8 cellular contexts compared by ENCODE assay signal in the genomic region with DNA sequence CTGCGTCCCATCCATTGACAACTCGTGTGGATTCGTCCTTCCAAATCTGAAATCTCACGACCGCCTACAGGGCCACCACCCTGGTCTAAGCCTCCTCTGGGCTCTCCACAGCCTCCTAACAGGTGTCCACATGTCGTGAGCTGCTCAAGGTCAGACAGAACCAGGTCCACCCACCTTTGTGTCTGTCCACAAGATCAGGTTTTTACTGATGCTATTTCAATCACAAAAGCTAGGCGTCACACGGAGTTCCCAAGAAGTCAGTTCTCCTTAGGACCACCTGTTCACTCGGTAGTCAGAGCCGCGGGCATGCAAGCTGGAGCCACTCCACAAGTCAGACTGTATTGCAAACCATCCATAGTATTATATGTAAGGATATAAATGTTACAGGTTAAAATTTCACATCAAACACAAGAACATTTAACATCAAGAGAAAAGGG. TPM values are rescaled to one million over a fixed set of nuclear protein-coding genes. Genes with fewer than 3 reads are reported as not detected.
DNase-seq lines count a peak whose midpoint lies in the region; ATAC-seq, FAIRE-seq and TF ChIP-seq lines count a peak whose summit lies in the region.

No MANE protein-coding gene starts in this region.

- no peaks in the 10 kb centered on the region for H3K79me1 ChIP-seq in H1 (ENCODE audit: low read depth, low read length)

- peaks cover 24% of the 10 kb centered on the region for H3K4me1 ChIP-seq in CD8-positive, alpha-beta memory T cell (ENCODE audit: insufficient read depth, low read length)
- H3K4me1 ChIP-seq in OCI-LY1 (ENCODE audit: insufficient read depth, low read length, severe bottlenecking), result peaks cover 31% of the 10 kb centered on the region
- H3K4me1 ChIP-seq in H1 (replicated peaks in 1 of 4; ENCODE audit: control insufficient read depth in 3 of 4, insufficient read depth in 4 of 4, low read length in 3 of 4), result peaks cover 0 to 4% (median 4%) of the 10 kb centered on the region in 4 experiments; a peak in 4 of 7 replicates
- H3K4me1 ChIP-seq in pancreas, result peaks cover 4 to 5% (median 5%) of the 10 kb centered on the region in 3 donors

- TF ChIP-seq CTCF in OCI-LY1 (IDR thresholded peaks at IDR 0.05; ENCODE audit: low read length) (no peak), H1 (IDR thresholded peaks at IDR 0.05; ENCODE audit: control extremely low read depth in 1 of 3, insufficient read depth in 1 of 3, low read depth in 1 of 3, low read length in 3 of 3) (no peak), pancreas (IDR thresholded peaks at IDR 0.05) (no peak)

- H4K5ac ChIP-seq in H1 (ENCODE audit: insufficient read length, low read depth, low read length), result peak overlapping the region; percentile 81

- H3F3A ChIP-seq in OCI-LY1 (ENCODE audit: insufficient read depth, low read length), result no peaks in the 10 kb centered on the region

- no peaks in the 10 kb centered on the region for H3K9me2 ChIP-seq in OCI-LY1 (ENCODE audit: low read depth, low read length)

- H3K79me2 ChIP-seq in OCI-LY1 (ENCODE audit: insufficient read depth, low read length) (no peaks in the 10 kb centered on the region), H1 (ENCODE audit: control insufficient read depth in 1 of 2, insufficient read depth in 2 of 2, low read length in 2 of 2) (no peaks in the 10 kb centered on the region)

- intact Hi-C loops in pancreas (cut with DNase I), result no loop called here

- peak in 3 of 4 donors; percentile 2 to 8 (median 4) for ATAC-seq in pancreas
- ATAC-seq in HG02938 (IDR thresholded peaks at IDR 0.05; ENCODE audit: unreplicated experiment), result no peak
- no peak for ATAC-seq in HG03378 (IDR thresholded peaks at IDR 0.05; ENCODE audit: unreplicated experiment)

- no peak overlapping the region for H2BK120ac ChIP-seq in H1 (replicated peaks; ENCODE audit: low read depth, low read length)

- peaks cover 19 to 38% (median 33%) of the 10 kb centered on the region in 3 donors for H3K4me1 Mint-ChIP-seq in CD8-positive, alpha-beta memory T cell

- H3K27ac ChIP-seq in CD8-positive, alpha-beta memory T cell (ENCODE audit: low read depth, low read length), result no peak overlapping the region
- H3K27ac ChIP-seq in OCI-LY1 (ENCODE audit: low read depth, low read length, poor library complexity, severe bottlenecking), result no peak overlapping the region
- no peak overlapping the region for H3K27ac ChIP-seq in H1 (ENCODE audit: low read depth, low read length)
- H3K27ac ChIP-seq in pancreas, result peak overlapping the region in 1 of 4 donors; percentile 54

- peak overlapping the region; percentile 1; the same call in 1 of the 2 replicates for H3K18ac ChIP-seq in H1 (ENCODE audit: extremely low read depth, low read length)

- H4K20me1 ChIP-seq in OCI-LY1 (ENCODE audit: insufficient read depth, low read length) (no peaks in the 10 kb centered on the region), H1 (replicated peaks in 1 of 2; ENCODE audit: control insufficient read depth in 1 of 2, insufficient read depth in 2 of 2, low read length in 2 of 2) (no peaks in the 10 kb centered on the region)

- peaks cover 7 to 12% of the 10 kb centered on the region in 2 donors for H3K27me3 Mint-ChIP-seq in CD8-positive, alpha-beta memory T cell

- no peak overlapping the region for H2BK5ac ChIP-seq in H1 (ENCODE audit: low read depth, low read length)

- CTCF ChIA-PET in CD8-positive, alpha-beta memory T cell (lab: Charles Lee), result interaction anchor here (0.6 to 2.9 kb wide), 27 partner anchors 8 to 280 kb away, joined by 3 to 26 read pairs (median 5); a partner anchor contains a TSS
- CTCF ChIA-PET in H1 (lab: Charles Lee; ENCODE audit: partially characterized antibody), result interaction anchor here (0.5 to 5.6 kb wide), 23 partner anchors 8 to 277 kb away, joined by 3 to 33 read pairs (median 5); a partner anchor contains a TSS

- H3K9me3 ChIP-seq in CD8-positive, alpha-beta memory T cell (ENCODE audit: low read length), result no peaks in the 10 kb centered on the region
- no peaks in the 10 kb centered on the region for H3K9me3 ChIP-seq in OCI-LY1 (ENCODE audit: low read length)
- no peaks in the 10 kb centered on the region for H3K9me3 ChIP-seq in H1 (ENCODE audit: insufficient read depth in 2 of 2, low read depth in 1 of 2, low read length in 1 of 2)
- no peaks in the 10 kb centered on the region for H3K9me3 ChIP-seq in pancreas

- TF ChIP-seq EP300 in H1 (IDR thresholded peaks at IDR 0.05; ENCODE audit: borderline replicate concordance in 1 of 2, low read depth in 2 of 2, low read length in 2 of 2), result no peak

- H3K36me3 Mint-ChIP-seq in CD8-positive, alpha-beta memory T cell, result peaks cover 0 to 4% (median 0%) of the 10 kb centered on the region in 3 donors

- no peak for DNase-seq in CD8-positive, alpha-beta memory T cell
- DNase-seq in H1 (ENCODE audit: low read depth in 1 of 2, low spot score in 2 of 2) (no peak), pancreas (no peak), NCI-H526 (lab: John Stamatoyannopoulos, UW) (no peak), DMS153 treated with DMSO at 0.1 percent for 48 hours (lab: John Stamatoyannopoulos, UW; ENCODE audit: unreplicated experiment) (no peak)

- no peak for FAIRE-seq in H1 (lab: Jason Lieb, UNC)
- no peak for FAIRE-seq in pancreas (lab: Jason Lieb, UNC)

- H3K4me3 ChIP-seq in CD8-positive, alpha-beta memory T cell (ENCODE audit: low read length), result peak overlapping the region; percentile 62
- no peak overlapping the region for H3K4me3 ChIP-seq in OCI-LY1 (ENCODE audit: low read depth, low read length, poor library complexity, severe bottlenecking)
- peak overlapping the region in 1 of 4 experiments; percentile 74; a peak in 1 of 8 replicates for H3K4me3 ChIP-seq in H1 (ENCODE audit: extremely low read depth in 1 of 4, insufficient read depth in 2 of 4, low read depth in 3 of 4, low read length in 4 of 4)
- peak overlapping the region in 2 of 4 donors; percentile 77 for H3K4me3 ChIP-seq in pancreas

- no peak for TF ChIP-seq RAD21 in H1 (IDR thresholded peaks at IDR 0.05 in 1 of 2, conservative IDR thresholded peaks at IDR 0.05 in 1 of 2; ENCODE audit: low read depth in 2 of 2, low read length in 2 of 2)

- H2BK20ac ChIP-seq in H1 (ENCODE audit: low read length), result no peak overlapping the region

- H3K4me2 ChIP-seq in OCI-LY1 (ENCODE audit: low read length) (peak overlapping the region; percentile 58), H1 (ENCODE audit: insufficient read depth in 1 of 2, low read depth in 2 of 2, low read length in 2 of 2) (peak overlapping the region; percentile 36 to 73)

- POLR2A ChIA-PET in CD8-positive, alpha-beta memory T cell (lab: Charles Lee), result interaction anchor here (0.5 to 1.6 kb wide), 6 partner anchors 8 to 300 kb away, joined by 3 to 9 read pairs (median 4); no protein-coding TSS in a partner anchor
- POLR2A ChIA-PET in H1 (lab: Charles Lee; ENCODE audit: partially characterized antibody), result interaction anchor here (0.8 to 2.9 kb wide), 17 partner anchors 8 to 171 kb away, joined by 3 to 19 read pairs (median 5); a partner anchor contains a TSS

- H3K27ac Mint-ChIP-seq in CD8-positive, alpha-beta memory T cell, result peak overlapping the region; percentile 56 to 97 (median 92)

- peak overlapping the region; percentile 44 for H4K91ac ChIP-seq in H1 (replicated peaks; ENCODE audit: insufficient read length, low read length)

- H3K23ac ChIP-seq in H1 (ENCODE audit: insufficient read length), result no peak overlapping the region

- no peak overlapping the region for H3K56ac ChIP-seq in H1 (replicated peaks; ENCODE audit: insufficient read length, low read depth, low read length)

- peak overlapping the region; percentile 83 to 90 (median 88) for H3K4me3 Mint-ChIP-seq in CD8-positive, alpha-beta memory T cell

- H3K23me2 ChIP-seq in H1 (ENCODE audit: low read depth, low read length), result peaks cover 5% of the 10 kb centered on the region; the same call in 1 of the 2 replicates

- no peaks in the 10 kb centered on the region for H3K27me3 ChIP-seq in CD8-positive, alpha-beta memory T cell (ENCODE audit: insufficient read depth, low read length, poor library complexity, severe bottlenecking)
- H3K27me3 ChIP-seq in OCI-LY1 (ENCODE audit: insufficient read depth, low read length), result no peaks in the 10 kb centered on the region; the same call in 1 of the 2 replicates
- H3K27me3 ChIP-seq in H1 (replicated peaks in 1 of 4; ENCODE audit: control insufficient read depth in 3 of 4, extremely low read depth in 1 of 4, insufficient read depth in 3 of 4, low read length in 3 of 4), result peaks cover 3 to 22% (median 17%) of the 10 kb centered on the region in 4 experiments
- no peaks in the 10 kb centered on the region for H3K27me3 ChIP-seq in pancreas

- H4K8ac ChIP-seq in H1 (ENCODE audit: extremely low read depth, insufficient read depth, low read length), result peak overlapping the region; percentile 87

- no peak overlapping the region; the same call in 1 of the 2 replicates for H2BK15ac ChIP-seq in H1 (ENCODE audit: low read length)

- 0 out of 2 replicates have a peak overlapping the region, but pooled peaks have one; percentile 90 for H2BK12ac ChIP-seq in H1 (ENCODE audit: low read depth, low read length)

- no peak overlapping the region for H3K14ac ChIP-seq in H1 (ENCODE audit: insufficient read length)

- peak overlapping the region; percentile 65 for H3K4ac ChIP-seq in H1 (replicated peaks; ENCODE audit: insufficient read length, low read depth, low read length)

- no peaks in the 10 kb centered on the region for H3K9me3 Mint-ChIP-seq in CD8-positive, alpha-beta memory T cell

- no peaks in the 10 kb centered on the region for H3K36me3 ChIP-seq in CD8-positive, alpha-beta memory T cell (ENCODE audit: insufficient read depth, low read length)
- H3K36me3 ChIP-seq in OCI-LY1 (ENCODE audit: insufficient read depth, low read length), result peaks cover 15% of the 10 kb centered on the region
- H3K36me3 ChIP-seq in H1 (ENCODE audit: control insufficient read depth in 2 of 4, insufficient read depth in 4 of 4, low read length in 3 of 4), result no peaks in the 10 kb centered on the region
- no peaks in the 10 kb centered on the region for H3K36me3 ChIP-seq in pancreas

- 0 out of 2 replicates have a peak overlapping the region, but pooled peaks have one; percentile 65 for H2AK5ac ChIP-seq in H1 (ENCODE audit: low read depth, low read length)

- WGBS in H1 (ENCODE audit: extremely low coverage in 1 of 2, insufficient coverage in 1 of 2, insufficient read length in 1 of 2, insufficient replicate concordance in 2 of 2, low coverage in 1 of 2, low lambda C conversion rate in 2 of 2, missing lambda C conversion rate in 1 of 2), 2 experiments, result 73% methylated on average over 11 of the region's 11 CpGs; no CpG with 5 or more reads in 1 of the 2 experiments
- 70% methylated on average over 11 of the region's 11 CpGs for WGBS in pancreas, 2 donors

- H3K9ac ChIP-seq in OCI-LY1 (ENCODE audit: low read length), result no peak overlapping the region; the same call in 1 of the 2 replicates
- no peak overlapping the region; a peak in 2 of 7 replicates for H3K9ac ChIP-seq in H1 (replicated peaks in 1 of 4; ENCODE audit: extremely low read depth in 1 of 4, low read depth in 3 of 4, low read length in 3 of 4)

- TF ChIP-seq POLR2A in H1 (IDR thresholded peaks at IDR 0.05; ENCODE audit: control extremely low read depth in 1 of 2, low read depth in 2 of 2, low read length in 2 of 2), result no peak

- no peak overlapping the region for H2AFZ ChIP-seq in OCI-LY1 (ENCODE audit: low read length)
- peak overlapping the region; percentile 100 for H2AFZ ChIP-seq in H1 (ENCODE audit: low read length)

RNA-seq across cellular contexts. Expression of a gene that starts 0.5 kb away (rescaled TPM):
- total RNA-seq in CD8-positive, alpha-beta memory T cell, result 10 to 100 TPM; 68.2 to 68.3 TPM
- 80.0 TPM for polyA plus RNA-seq in CD8-positive, alpha-beta memory T cell
- 33.9 and 37.2 TPM in 2 replicates for total RNA-seq in H1 (2021; fragmentation: NEBNext Ultra II Directional; extraction: Animal tissue kit (Norgen Biotek cat#: 25700))
- 134 and 168 TPM in 2 replicates for polyA plus RNA-seq in H1 (2011; rRNA removed)
- polyA plus RNA-seq in H1 (2011; cell fraction: cytosol; rRNA removed), result 125 TPM
- polyA plus RNA-seq in H1 (2011; cell fraction: nucleus; rRNA removed), result 70.6 TPM
- 48.8 to 75.5 TPM (median 71.2 TPM) in 4 replicates for polyA plus RNA-seq in H1 (2012, experiment 1 of 2)
- 54.9 TPM for polyA plus RNA-seq in H1 (2012, experiment 2 of 2)
- polyA plus RNA-seq in H1 (2013, experiment 1 of 2), result 53.9 TPM
- 54.5 TPM for polyA plus RNA-seq in H1 (2013, experiment 2 of 2)
- 7.8 and 8.3 TPM in 2 replicates for polyA minus RNA-seq in H1 (2011; rRNA and poly(A)+ RNA removed)
- 11.4 TPM for polyA minus RNA-seq in H1 (2011; cell fraction: cytosol; rRNA and poly(A)+ RNA removed)
- polyA minus RNA-seq in H1 (2011; cell fraction: nucleus; rRNA and poly(A)+ RNA removed), result 24.6 TPM
- total RNA-seq in pancreas, result 10 to 100 TPM; 19.9 to 45.1 (median 38.4) TPM
- polyA plus RNA-seq in pancreas, result 10 to 100 TPM; 56.0 to 73.3 TPM

RNA-seq across cellular contexts. Expression of a gene that starts 13.5 kb away (rescaled TPM):
- 1 to 10 TPM; 1.1 to 1.2 TPM for total RNA-seq in CD8-positive, alpha-beta memory T cell
- not detected for polyA plus RNA-seq in CD8-positive, alpha-beta memory T cell
- 1.5 and 1.6 TPM in 2 replicates for total RNA-seq in H1 (2021; fragmentation: NEBNext Ultra II Directional; extraction: Animal tissue kit (Norgen Biotek cat#: 25700))
- 0.53 and 0.63 TPM in 2 replicates for polyA plus RNA-seq in H1 (2011; rRNA removed)
- 0.70 TPM for polyA plus RNA-seq in H1 (2011; cell fraction: cytosol; rRNA removed)
- 1.9 TPM for polyA plus RNA-seq in H1 (2011; cell fraction: nucleus; rRNA removed)
- 0.68 to 1.1 TPM (median 0.97 TPM) in 4 replicates for polyA plus RNA-seq in H1 (2012, experiment 1 of 2)
- 0.50 TPM for polyA plus RNA-seq in H1 (2012, experiment 2 of 2)
- 0.26 TPM for polyA plus RNA-seq in H1 (2013, experiment 1 of 2)
- 0.22 TPM for polyA plus RNA-seq in H1 (2013, experiment 2 of 2)
- 0.60 and 0.76 TPM in 2 replicates for polyA minus RNA-seq in H1 (2011; rRNA and poly(A)+ RNA removed)
- 0.66 TPM for polyA minus RNA-seq in H1 (2011; cell fraction: cytosol; rRNA and poly(A)+ RNA removed)
- 1.1 TPM for polyA minus RNA-seq in H1 (2011; cell fraction: nucleus; rRNA and poly(A)+ RNA removed)
- total RNA-seq in pancreas, result under 1 TPM; 0.08 to 0.19 (median 0.14) TPM
- polyA plus RNA-seq in pancreas, result under 1 TPM; 0.45 to 0.57 TPM

RNA-seq across cellular contexts. Expression of a gene that starts 47.8 kb away (rescaled TPM):
- total RNA-seq in CD8-positive, alpha-beta memory T cell, result 10 to 100 TPM; 35.3 to 38.3 TPM
- 9.0 TPM for polyA plus RNA-seq in CD8-positive, alpha-beta memory T cell
- 9.8 and 10.5 TPM in 2 replicates for total RNA-seq in H1 (2021; fragmentation: NEBNext Ultra II Directional; extraction: Animal tissue kit (Norgen Biotek cat#: 25700))
- 7.7 and 10.2 TPM in 2 replicates for polyA plus RNA-seq in H1 (2011; rRNA removed)
- 8.3 TPM for polyA plus RNA-seq in H1 (2011; cell fraction: cytosol; rRNA removed)
- 43.8 TPM for polyA plus RNA-seq in H1 (2011; cell fraction: nucleus; rRNA removed)
- 7.7 to 17.5 TPM (median 14.2 TPM) in 4 replicates for polyA plus RNA-seq in H1 (2012, experiment 1 of 2)
- 4.2 TPM for polyA plus RNA-seq in H1 (2012, experiment 2 of 2)
- 4.2 TPM for polyA plus RNA-seq in H1 (2013, experiment 1 of 2)
- polyA plus RNA-seq in H1 (2013, experiment 2 of 2), result 4.8 TPM
- 11.3 and 13.2 TPM in 2 replicates for polyA minus RNA-seq in H1 (2011; rRNA and poly(A)+ RNA removed)
- polyA minus RNA-seq in H1 (2011; cell fraction: cytosol; rRNA and poly(A)+ RNA removed), result 5.1 TPM
- 13.7 TPM for polyA minus RNA-seq in H1 (2011; cell fraction: nucleus; rRNA and poly(A)+ RNA removed)
- total RNA-seq in pancreas, result 10 to 100 TPM; 11.3 to 26.7 (median 13.8) TPM
- 10 to 100 TPM; 86.6 to 99.3 TPM for polyA plus RNA-seq in pancreas

RNA-seq across cellular contexts. Expression of a gene that starts 58.8 kb away (rescaled TPM):
- 10 to 100 TPM; 55.1 to 57.4 TPM for total RNA-seq in CD8-positive, alpha-beta memory T cell
- 8.0 TPM for polyA plus RNA-seq in CD8-positive, alpha-beta memory T cell
- 49.0 and 52.7 TPM in 2 replicates for total RNA-seq in H1 (2021; fragmentation: NEBNext Ultra II Directional; extraction: Animal tissue kit (Norgen Biotek cat#: 25700))
- polyA plus RNA-seq in H1 (2011; rRNA removed) (69.5 and 88.6 TPM in 2 replicates), pancreas (10 to 100 TPM; 11.0 to 11.9 TPM)
- polyA plus RNA-seq in H1 (2011; cell fraction: cytosol; rRNA removed), result 68.1 TPM
- polyA plus RNA-seq in H1 (2011; cell fraction: nucleus; rRNA removed), result 63.0 TPM
- polyA plus RNA-seq in H1 (2012, experiment 1 of 2), result 34.5 to 42.5 TPM (median 42.0 TPM) in 4 replicates
- polyA plus RNA-seq in H1 (2012, experiment 2 of 2), result 41.2 TPM
- 30.6 TPM for polyA plus RNA-seq in H1 (2013, experiment 1 of 2)
- polyA plus RNA-seq in H1 (2013, experiment 2 of 2), result 31.1 TPM
- 46.3 and 46.8 TPM in 2 replicates for polyA minus RNA-seq in H1 (2011; rRNA and poly(A)+ RNA removed)
- 33.1 TPM for polyA minus RNA-seq in H1 (2011; cell fraction: cytosol; rRNA and poly(A)+ RNA removed)
- polyA minus RNA-seq in H1 (2011; cell fraction: nucleus; rRNA and poly(A)+ RNA removed), result 24.0 TPM
- 10 to 100 TPM in 3 of 6 donors, 1 to 10 TPM in 3; 7.2 to 12.8 (median 9.8) TPM for total RNA-seq in pancreas

Comparison
In these comparisons a context has a peak if more than half of its experiments do, and no peak if none do; other contexts are left out.
1. ATAC-seq: peak in pancreas (3 of 4); none in HG02938 (single experiment) and HG03378 (single experiment).